ENCODE assay signal across 20 cellular contexts in genomic region chr10:73853196-73853595, GRCh38. TPM values are rescaled to one million over a fixed set of nuclear protein-coding genes. Genes with fewer than 3 reads are reported as not detected.
DNase-seq lines count a peak whose midpoint lies in the region; ATAC-seq, FAIRE-seq and TF ChIP-seq lines count a peak whose summit lies in the region.
"Had no signal": no experiment of that assay in that cellular context is flagged by ENCODE, and none has a peak within 500 bp of the region (broad histone marks: within the 10 kb centered on the region; RNA-seq: fewer than 3 reads in every experiment).

No MANE protein-coding gene starts in this region.

- H3K27me3 ChIP-seq in bronchial epithelial cell (ENCODE audit: control insufficient read depth, insufficient read depth, low read length) (no peaks in the 10 kb centered on the region), layer of hippocampus (ENCODE audit: control insufficient read depth, insufficient read depth, low read length) (no peaks in the 10 kb centered on the region), vagina (no peaks in the 10 kb centered on the region), tibial nerve (no peaks in the 10 kb centered on the region)
- H3K27me3 ChIP-seq: MG63 had no signal

- WGBS in tibial nerve, 2 donors = 80 to 85% methylated on average over 10 of the region's 10 CpGs

- ATAC-seq in stimulated activated effector memory CD8-positive, alpha-beta T cell treated with anti-CD3 and anti-CD28 coated beads, Interleukin-12 subunit alpha, Interleukin-12 subunit beta, amount 100 ng/mL, for 72 hours = no peak

- intact Hi-C loops in vagina (cut with DNase I) = no loop called here

- peak overlapping the region; percentile 54 for H3K27ac Mint-ChIP-seq in stimulated activated effector memory CD8-positive, alpha-beta T cell treated with anti-CD3 and anti-CD28 coated beads, Interleukin-12 subunit alpha, Interleukin-12 subunit beta, amount 100 ng/mL, for 72 hours
- H3K27ac Mint-ChIP-seq: HFFc6 had no signal

- H3K27ac ChIP-seq in layer of hippocampus (ENCODE audit: low read depth, low read length) (peak overlapping the region; percentile 31), vagina (peak overlapping the region; percentile 11), tibial nerve (no peak overlapping the region)

- TF ChIP-seq EP300 in tibial nerve (IDR thresholded peaks at IDR 0.05) = no peak

- no peaks in the 10 kb centered on the region for H3K9me3 Mint-ChIP-seq in stimulated activated effector memory CD8-positive, alpha-beta T cell treated with anti-CD3 and anti-CD28 coated beads, Interleukin-12 subunit alpha, Interleukin-12 subunit beta, amount 100 ng/mL, for 72 hours
- H3K9me3 Mint-ChIP-seq: HFFc6 had no signal

- H3K4me3 ChIP-seq in bronchial epithelial cell (ENCODE audit: low read depth, low read length) (no peak overlapping the region), vagina (no peak overlapping the region), tibial nerve (no peak overlapping the region)
- H3K4me3 ChIP-seq: MG63 had no signal

- H3K4me1 ChIP-seq in vagina (peaks cover 62% of the 10 kb centered on the region), tibial nerve (peaks cover 0 to 39% (median 2%) of the 10 kb centered on the region in 4 donors)

- TF ChIP-seq POLR2A in vagina (IDR thresholded peaks at IDR 0.05) (no peak), tibial nerve (IDR thresholded peaks at IDR 0.05) (no peak)

- H3K36me3 ChIP-seq in bronchial epithelial cell (ENCODE audit: control insufficient read depth, insufficient read depth, low read length) (peaks cover 11% of the 10 kb centered on the region), vagina (peaks cover 0 to 7% of the 10 kb centered on the region in 2 donors), tibial nerve (peaks cover 0 to 30% (median 2%) of the 10 kb centered on the region in 3 donors)

- H3K4me3 Mint-ChIP-seq in stimulated activated effector memory CD8-positive, alpha-beta T cell treated with anti-CD3 and anti-CD28 coated beads, Interleukin-12 subunit alpha, Interleukin-12 subunit beta, amount 100 ng/mL, for 72 hours = no peak overlapping the region
- H3K4me3 Mint-ChIP-seq: HFFc6 had no signal

- no peak for DNase-seq in bronchial epithelial cell (ENCODE audit: low read depth)
- no peak for DNase-seq in stimulated activated effector memory CD8-positive, alpha-beta T cell treated with anti-CD3 and anti-CD28 coated beads, Interleukin-12 subunit alpha, Interleukin-12 subunit beta, amount 100 ng/mL, for 72 hours (ENCODE audit: low spot score in 2 of 2)
- DNase-seq in vagina (ENCODE audit: extremely low spot score in 2 of 2) = no peak
- no peak for DNase-seq in epidermal melanocyte (ENCODE audit: insufficient read length, low spot score)
- DNase-seq in tibial nerve (ENCODE audit: low spot score in 2 of 2) = no peak
- no peak for DNase-seq in GF-D8 (lab: John Stamatoyannopoulos, UW)
- DNase-seq: ACHN, AML-193, Caco-2, DMS153, HFFc6, IMR-90, Karpas-422, MG63, NCI-H1092 treated with DMSO at 0.1 percent for 48 hours, NCI-H187 treated with DMSO at 0.1 percent for 48 hours, NCI-H526 treated with DMSO at 0.1 percent for 48 hours, SIG-M5 had no signal

- H3K36me3 Mint-ChIP-seq in stimulated activated effector memory CD8-positive, alpha-beta T cell treated with anti-CD3 and anti-CD28 coated beads, Interleukin-12 subunit alpha, Interleukin-12 subunit beta, amount 100 ng/mL, for 72 hours = peaks cover 39% of the 10 kb centered on the region

- peaks cover 56% of the 10 kb centered on the region for H3K4me1 Mint-ChIP-seq in stimulated activated effector memory CD8-positive, alpha-beta T cell treated with anti-CD3 and anti-CD28 coated beads, Interleukin-12 subunit alpha, Interleukin-12 subunit beta, amount 100 ng/mL, for 72 hours

- H3K9me3 ChIP-seq in vagina (no peaks in the 10 kb centered on the region), tibial nerve (no peaks in the 10 kb centered on the region)
- H3K9me3 ChIP-seq: Caco-2, MG63 had no signal

- TF ChIP-seq CTCF in bronchial epithelial cell (IDR thresholded peaks at IDR 0.05; ENCODE audit: insufficient read depth, low read length, severe bottlenecking) (no peak), vagina (IDR thresholded peaks at IDR 0.05) (no peak), tibial nerve (IDR thresholded peaks at IDR 0.05) (no peak)

- peak; percentile 28 for FAIRE-seq in bronchial epithelial cell (lab: Jason Lieb, UNC)
- FAIRE-seq: H1 had no signal

RNA-seq across cellular contexts. Expression of gene CAMK2G, which starts 21.2 kb away (rescaled TPM):
- 13.4 and 16.5 TPM in 2 replicates for total RNA-seq in bronchial epithelial cell
- 48.9 TPM for total RNA-seq in vagina
- 10 to 100 TPM; 26.4 to 43.5 (median 35.1) TPM for total RNA-seq in tibial nerve

RNA-seq across cellular contexts. Expression of gene NDST2, which starts 41.8 kb away (rescaled TPM):
- total RNA-seq in bronchial epithelial cell (5.3 and 10.2 TPM in 2 replicates), vagina (52.8 TPM), tibial nerve (10 to 100 TPM; 44.8 to 99.3 (median 61.7) TPM)

RNA-seq across cellular contexts. Expression of gene PLAU, which starts 57.7 kb away (rescaled TPM):
- total RNA-seq in bronchial epithelial cell (26.3 and 30.0 TPM in 2 replicates), vagina (18.2 TPM), tibial nerve (1 to 10 TPM; 2.5 to 7.8 (median 3.5) TPM)

Comparison
In these comparisons a context has a peak if more than half of its experiments do, and no peak if none do; other contexts are left out.
1. H3K27ac ChIP-seq: peak in layer of hippocampus (single experiment) and vagina (single experiment); none in tibial nerve (0 of 4).